In the genomic region with DNA sequence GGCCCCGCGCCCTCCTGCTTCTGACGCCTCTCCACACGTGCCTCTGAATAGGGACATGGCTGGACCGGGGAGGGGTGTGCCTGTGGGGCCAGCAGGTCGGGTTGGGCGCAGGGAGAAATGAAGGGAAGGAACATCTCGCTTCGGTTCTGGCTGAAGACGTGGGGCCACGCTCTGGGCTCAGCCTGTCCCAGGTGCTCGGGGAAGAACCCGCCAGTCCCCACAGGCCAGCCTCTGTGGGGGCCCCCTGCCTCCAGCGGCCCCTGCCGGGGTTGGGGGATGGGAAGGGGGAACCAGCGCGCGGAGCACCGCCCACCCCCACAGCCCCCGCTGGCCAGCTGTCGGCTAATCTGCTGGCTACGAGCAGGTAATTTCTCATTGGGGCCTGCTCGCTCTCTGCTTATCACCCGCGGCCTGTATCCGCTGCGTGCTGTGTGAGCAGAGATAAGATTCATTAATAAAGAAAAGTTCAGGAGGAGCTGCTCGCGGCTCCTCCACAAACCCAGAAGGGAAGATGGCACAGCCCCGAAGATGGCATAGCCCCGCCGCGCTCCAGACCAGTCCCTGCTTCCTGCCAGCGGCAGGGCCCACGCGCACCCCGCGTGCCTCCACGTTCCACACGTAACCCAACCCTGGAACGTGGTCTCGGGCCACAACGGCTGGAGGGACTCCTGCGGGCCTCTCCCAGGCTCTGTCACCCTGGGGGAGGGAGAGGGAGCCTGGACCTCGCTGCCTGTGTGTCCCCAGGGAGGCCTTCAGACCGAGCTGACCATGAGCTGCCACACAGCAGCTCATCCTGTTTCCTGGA, we compare ENCODE assay signal across 18 cellular contexts.
DNase-seq lines count a peak whose midpoint lies in the region; ATAC-seq, FAIRE-seq and TF ChIP-seq lines count a peak whose summit lies in the region.
"Had no signal": no experiment of that assay in that cellular context is flagged by ENCODE, and none has a peak within 500 bp of the region (broad histone marks: within the 10 kb centered on the region; RNA-seq: fewer than 3 reads in every experiment).

No MANE protein-coding gene starts in this region.

- ATAC-seq in HG03432 (IDR thresholded peaks at IDR 0.05; ENCODE audit: unreplicated experiment): no peak
- ATAC-seq: activated T-cell treated with anti-CD3 and anti-CD28 coated beads, Interleukin-2, amount 50 U/mL, for 72 hours; T-helper 17 cell had no signal

- no peak for TF ChIP-seq POLR2A in H1 (IDR thresholded peaks at IDR 0.05; ENCODE audit: control extremely low read depth in 1 of 2, low read depth in 2 of 2, low read length in 2 of 2)

- H4K5ac ChIP-seq in H1 (ENCODE audit: insufficient read length, low read depth, low read length): no peak overlapping the region

- H3K79me2 ChIP-seq in H1 (ENCODE audit: control insufficient read depth in 1 of 2, insufficient read depth in 2 of 2, low read length in 2 of 2): no peaks in the 10 kb centered on the region

- H3K27ac ChIP-seq in H1 (ENCODE audit: low read depth, low read length): peak overlapping the region; percentile 45; the same call in 1 of the 2 replicates
- H3K27ac ChIP-seq: ascending aorta had no signal

- CTCF ChIA-PET in H1 (lab: Charles Lee; ENCODE audit: partially characterized antibody): interaction anchor here (1.1 to 1.5 kb wide), 2 partner anchors 13 to 27 kb away, joined by 4 read pairs; no protein-coding TSS in a partner anchor

- no peak overlapping the region for H2AFZ ChIP-seq in H1 (ENCODE audit: low read length)

- 92% methylated on average over 38 of the region's 46 CpGs; no CpG with 5 or more reads in 1 of the 2 experiments for WGBS in H1 (ENCODE audit: extremely low coverage in 1 of 2, insufficient coverage in 1 of 2, insufficient read length in 1 of 2, insufficient replicate concordance in 2 of 2, low coverage in 1 of 2, low lambda C conversion rate in 2 of 2, missing lambda C conversion rate in 1 of 2), 2 experiments

- FAIRE-seq in H1 (lab: Jason Lieb, UNC): no peak

- H3K4me2 ChIP-seq in H1 (ENCODE audit: insufficient read depth in 1 of 2, low read depth in 2 of 2, low read length in 2 of 2): no peak overlapping the region

- intact Hi-C loops in CD14-positive monocyte (cut with micrococcal nuclease): no loop called here

- no peak overlapping the region for H3K56ac ChIP-seq in H1 (replicated peaks; ENCODE audit: insufficient read length, low read depth, low read length)

- H4K20me1 ChIP-seq in H1 (replicated peaks in 1 of 2; ENCODE audit: control insufficient read depth in 1 of 2, insufficient read depth in 2 of 2, low read length in 2 of 2): no peaks in the 10 kb centered on the region

- DNase-seq in CD14-positive monocyte (ENCODE audit: low spot score) (peak; percentile 39), NCI-H82 (lab: John Stamatoyannopoulos, UW) (peak; percentile 85), H1 (ENCODE audit: low read depth in 1 of 2, low spot score in 2 of 2) (no peak), mesenteric fat pad (ENCODE audit: low spot score) (peak; percentile 79), CD1c-positive myeloid dendritic cell (ENCODE audit: extremely low spot score) (no peak), NCI-H748 treated with DMSO at 0.1 percent for 48 hours (lab: John Stamatoyannopoulos, UW) (no peak)
- DNase-seq in T-helper 2 cell treated with Interferon-gamma antibody and Interleukin-4, amounts not matched to agents 5 μg/mL and 100 μg/mL, for 36 hours (ENCODE audit: low spot score): no peak
- DNase-seq: activated CD4-positive, alpha-beta T cell treated with anti-CD3 and anti-CD28 coated beads, Interleukin-2, amount 50 U/mL, for 1 hour; activated T-cell treated with anti-CD3 and anti-CD28 coated beads, Interleukin-2, amount 50 U/mL, for 72 hours; dermis blood vessel endothelial cell; NCI-H187 treated with DMSO at 0.1 percent for 48 hours; NCI-H526; nucleus accumbens; stimulated activated CD4-positive, alpha-beta T cell treated with anti-CD3 and anti-CD28 coated beads, Interleukin-12 subunit alpha, Interleukin-12 subunit beta, amount 100 ng/mL, for 4 hours had no signal

- H3K9me3 Mint-ChIP-seq in CD14-positive monocyte: peaks cover 0 to 29% (median 4%) of the 10 kb centered on the region in 7 donors
- H3K9me3 Mint-ChIP-seq in T-helper 2 cell treated with Interferon-gamma antibody and Interleukin-4, amounts not matched to agents 5 μg/mL and 100 μg/mL, for 36 hours: no peaks in the 10 kb centered on the region
- H3K9me3 Mint-ChIP-seq: activated T-cell treated with anti-CD3 and anti-CD28 coated beads, Interleukin-2, amount 50 U/mL, for 72 hours had no signal

- H2AK5ac ChIP-seq in H1 (ENCODE audit: low read depth, low read length): no peak overlapping the region

- no peak overlapping the region for H3K18ac ChIP-seq in H1 (ENCODE audit: extremely low read depth, low read length)

- H2BK20ac ChIP-seq in H1 (ENCODE audit: low read length): no peak overlapping the region

- no peak overlapping the region for H3K23ac ChIP-seq in H1 (ENCODE audit: insufficient read length)

- no peak overlapping the region for H2BK15ac ChIP-seq in H1 (ENCODE audit: low read length)

- H2BK5ac ChIP-seq in H1 (ENCODE audit: low read depth, low read length): no peak overlapping the region; the same call in 1 of the 2 replicates

- TF ChIP-seq RAD21 in H1 (IDR thresholded peaks at IDR 0.05 in 1 of 2, conservative IDR thresholded peaks at IDR 0.05 in 1 of 2; ENCODE audit: low read depth in 2 of 2, low read length in 2 of 2): no peak

- H3K36me3 ChIP-seq in H1 (ENCODE audit: control insufficient read depth in 2 of 4, insufficient read depth in 4 of 4, low read length in 3 of 4): no peaks in the 10 kb centered on the region
- H3K36me3 ChIP-seq: ascending aorta had no signal

- no peak for TF ChIP-seq EP300 in H1 (IDR thresholded peaks at IDR 0.05; ENCODE audit: borderline replicate concordance in 1 of 2, low read depth in 2 of 2, low read length in 2 of 2)

- H3K23me2 ChIP-seq in H1 (ENCODE audit: low read depth, low read length): no peaks in the 10 kb centered on the region

- no peaks in the 10 kb centered on the region for H3K79me1 ChIP-seq in H1 (ENCODE audit: low read depth, low read length)

- H3K9ac ChIP-seq in H1 (replicated peaks in 1 of 4; ENCODE audit: extremely low read depth in 1 of 4, low read depth in 3 of 4, low read length in 3 of 4): no peak overlapping the region

- H2BK12ac ChIP-seq in H1 (ENCODE audit: low read depth, low read length): no peak overlapping the region

- H3K27ac Mint-ChIP-seq in CD14-positive monocyte: peak overlapping the region in 1 of 7 donors; percentile 55
- H3K27ac Mint-ChIP-seq in T-helper 2 cell treated with Interferon-gamma antibody and Interleukin-4, amounts not matched to agents 5 μg/mL and 100 μg/mL, for 36 hours: no peak overlapping the region
- H3K27ac Mint-ChIP-seq: activated T-cell treated with anti-CD3 and anti-CD28 coated beads, Interleukin-2, amount 50 U/mL, for 72 hours; B cell had no signal

- no peak overlapping the region for H3K4me3 ChIP-seq in H1 (ENCODE audit: extremely low read depth in 1 of 4, insufficient read depth in 2 of 4, low read depth in 3 of 4, low read length in 4 of 4)
- H3K4me3 ChIP-seq: ascending aorta had no signal

- H3K36me3 Mint-ChIP-seq in CD14-positive monocyte: peaks cover 4 to 10% of the 10 kb centered on the region in 2 donors
- H3K36me3 Mint-ChIP-seq in T-helper 2 cell treated with Interferon-gamma antibody and Interleukin-4, amounts not matched to agents 5 μg/mL and 100 μg/mL, for 36 hours (ENCODE audit: low read depth): peaks cover 13% of the 10 kb centered on the region

- no peaks in the 10 kb centered on the region for H3K4me1 ChIP-seq in H1 (replicated peaks in 1 of 4; ENCODE audit: control insufficient read depth in 3 of 4, insufficient read depth in 4 of 4, low read length in 3 of 4)
- H3K4me1 ChIP-seq: ascending aorta had no signal

- peaks cover 0 to 2% (median 2%) of the 10 kb centered on the region in 3 donors for H3K27me3 Mint-ChIP-seq in CD14-positive monocyte (ENCODE audit: low read depth in 3 of 3)
- no peaks in the 10 kb centered on the region for H3K27me3 Mint-ChIP-seq in T-helper 2 cell treated with Interferon-gamma antibody and Interleukin-4, amounts not matched to agents 5 μg/mL and 100 μg/mL, for 36 hours (ENCODE audit: low read depth)
- H3K27me3 Mint-ChIP-seq: B cell, T-helper 17 cell had no signal

- H3K9me3 ChIP-seq in H1 (ENCODE audit: insufficient read depth in 2 of 2, low read depth in 1 of 2, low read length in 1 of 2): no peaks in the 10 kb centered on the region
- H3K9me3 ChIP-seq: ascending aorta had no signal

- POLR2A ChIA-PET in H1 (lab: Charles Lee; ENCODE audit: partially characterized antibody): no interaction called here

- no peak overlapping the region for H2BK120ac ChIP-seq in H1 (replicated peaks; ENCODE audit: low read depth, low read length)

- H4K8ac ChIP-seq in H1 (ENCODE audit: extremely low read depth, insufficient read depth, low read length): peak overlapping the region; percentile 25; the same call in 1 of the 2 replicates

- TF ChIP-seq CTCF in CD14-positive monocyte (IDR thresholded peaks at IDR 0.05): no peak
- TF ChIP-seq CTCF in H1 (IDR thresholded peaks at IDR 0.05; ENCODE audit: control extremely low read depth in 1 of 3, insufficient read depth in 1 of 3, low read depth in 1 of 3, low read length in 3 of 3): no peak

- H3K4me3 Mint-ChIP-seq in CD14-positive monocyte: no peak overlapping the region
- H3K4me3 Mint-ChIP-seq in T-helper 2 cell treated with Interferon-gamma antibody and Interleukin-4, amounts not matched to agents 5 μg/mL and 100 μg/mL, for 36 hours: no peak overlapping the region
- H3K4me3 Mint-ChIP-seq: activated T-cell treated with anti-CD3 and anti-CD28 coated beads, Interleukin-2, amount 50 U/mL, for 72 hours; B cell had no signal

- H3K4me1 Mint-ChIP-seq in CD14-positive monocyte: no peaks in the 10 kb centered on the region
- H3K4me1 Mint-ChIP-seq in T-helper 2 cell treated with Interferon-gamma antibody and Interleukin-4, amounts not matched to agents 5 μg/mL and 100 μg/mL, for 36 hours (ENCODE audit: low read depth): peaks cover 14% of the 10 kb centered on the region
- H3K4me1 Mint-ChIP-seq: B cell had no signal

- H3K14ac ChIP-seq in H1 (ENCODE audit: insufficient read length): no peak overlapping the region

- H4K91ac ChIP-seq in H1 (replicated peaks; ENCODE audit: insufficient read length, low read length): no peak overlapping the region

- H3K27me3 ChIP-seq in H1 (replicated peaks in 1 of 4; ENCODE audit: control insufficient read depth in 3 of 4, extremely low read depth in 1 of 4, insufficient read depth in 3 of 4, low read length in 3 of 4): no peaks in the 10 kb centered on the region
- H3K27me3 ChIP-seq: ascending aorta had no signal

- H3K4ac ChIP-seq in H1 (replicated peaks; ENCODE audit: insufficient read length, low read depth, low read length): no peak overlapping the region

TF ChIP-seq in H1, 55 proteins besides CTCF, POLR2A, EP300 and RAD21 (continues in another document):
- TF ChIP-seq CHD2 (IDR thresholded peaks at IDR 0.05; ENCODE audit: low read length) (no peak), RBBP5 (IDR thresholded peaks at IDR 0.05; ENCODE audit: borderline replicate concordance, low read depth, low read length) (no peak), YY1 (IDR thresholded peaks at IDR 0.05; ENCODE audit: low read depth, low read length) (no peak)

Comparison
In these comparisons a context has a peak if more than half of its experiments do, and no peak if none do; other contexts are left out.
1. DNase-seq: peak in CD14-positive monocyte (single experiment), NCI-H82 (single experiment) and mesenteric fat pad (single experiment); none in H1 (0 of 2), T-helper 2 cell treated with Interferon-gamma antibody and Interleukin-4, amounts not matched to agents 5 μg/mL and 100 μg/mL, for 36 hours (single experiment), CD1c-positive myeloid dendritic cell (single experiment) and NCI-H748 treated with DMSO at 0.1 percent for 48 hours (single experiment).